ENCODE assay signal across 21 cellular contexts in the genomic region with DNA sequence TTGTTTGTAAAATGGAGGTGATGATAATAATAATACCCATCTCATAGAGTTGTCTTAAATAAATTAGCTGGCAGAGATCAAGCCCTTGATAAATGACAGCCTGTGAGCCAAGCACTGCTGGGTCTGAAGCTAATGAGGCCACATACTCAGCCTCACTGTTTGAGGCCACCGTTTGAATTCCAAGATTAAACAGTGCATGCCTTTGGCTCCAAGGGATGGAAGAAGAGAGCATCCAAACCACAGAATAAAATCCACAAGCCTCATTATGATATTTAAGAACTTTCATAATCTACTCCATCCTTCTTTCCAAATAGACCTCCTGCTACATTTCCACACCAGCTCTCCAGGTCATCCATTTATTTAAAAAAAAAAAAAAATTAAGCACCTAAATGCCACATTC. TPM values are rescaled to one million over a fixed set of nuclear protein-coding genes. Genes with fewer than 3 reads are reported as not detected.
DNase-seq lines count a peak whose midpoint lies in the region; ATAC-seq and FAIRE-seq lines count a peak whose summit lies in the region.
"Had no signal": no experiment of that assay in that cellular context is flagged by ENCODE, and none has a peak within 500 bp of the region (broad histone marks: within the 10 kb centered on the region; RNA-seq: fewer than 3 reads in every experiment).

No MANE protein-coding gene starts in this region.

- no peak overlapping the region for H3K4me3 Mint-ChIP-seq in immature natural killer cell
- H3K4me3 Mint-ChIP-seq in activated naive CD8-positive, alpha-beta T cell treated with anti-CD3 and anti-CD28 coated beads for 36 hours = no peak overlapping the region
- H3K4me3 Mint-ChIP-seq: CD4-positive, alpha-beta memory T cell; GM23338 had no signal

- peak overlapping the region; percentile 26 to 79 (median 67) for H3K27ac Mint-ChIP-seq in immature natural killer cell
- H3K27ac Mint-ChIP-seq in activated naive CD8-positive, alpha-beta T cell treated with anti-CD3 and anti-CD28 coated beads for 36 hours = no peak overlapping the region
- H3K27ac Mint-ChIP-seq: GM23338 had no signal

- peaks cover 0 to 3% (median 3%) of the 10 kb centered on the region in 3 donors for H3K27me3 Mint-ChIP-seq in immature natural killer cell (ENCODE audit: low read depth in 3 of 3)
- H3K27me3 Mint-ChIP-seq in activated naive CD8-positive, alpha-beta T cell treated with anti-CD3 and anti-CD28 coated beads for 36 hours = no peaks in the 10 kb centered on the region
- H3K27me3 Mint-ChIP-seq: CD4-positive, alpha-beta memory T cell had no signal

- ATAC-seq in GM19463 (IDR thresholded peaks at IDR 0.05; ENCODE audit: unreplicated experiment) = no peak
- ATAC-seq: GM23338, K562, PC-3 had no signal

- peaks cover 75 to 99% of the 10 kb centered on the region in 2 donors for H3K4me1 Mint-ChIP-seq in immature natural killer cell
- peaks cover 3% of the 10 kb centered on the region for H3K4me1 Mint-ChIP-seq in activated naive CD8-positive, alpha-beta T cell treated with anti-CD3 and anti-CD28 coated beads for 36 hours
- H3K4me1 Mint-ChIP-seq: GM23338 had no signal

- no peak for FAIRE-seq in urothelium cell line (lab: Jason Lieb, UNC)
- FAIRE-seq: GM12892, GM18507, K562 had no signal

- peaks cover 3 to 27% (median 18%) of the 10 kb centered on the region in 3 donors for H3K36me3 Mint-ChIP-seq in immature natural killer cell
- H3K36me3 Mint-ChIP-seq in activated naive CD8-positive, alpha-beta T cell treated with anti-CD3 and anti-CD28 coated beads for 36 hours = peaks cover 4% of the 10 kb centered on the region

- no peaks in the 10 kb centered on the region for H3K9me3 Mint-ChIP-seq in immature natural killer cell
- H3K9me3 Mint-ChIP-seq in activated naive CD8-positive, alpha-beta T cell treated with anti-CD3 and anti-CD28 coated beads for 36 hours = peaks cover 2% of the 10 kb centered on the region
- H3K9me3 Mint-ChIP-seq: GM23338 had no signal

- DNase-seq in GM04503 (ENCODE audit: low read depth) (peak; percentile 39), astrocyte of the hippocampus (ENCODE audit: low read depth, low spot score) (peak; percentile 34), immature natural killer cell (no peak), NCI-H510A treated with DMSO at 0.1 percent for 48 hours (lab: John Stamatoyannopoulos, UW) (no peak), urothelium cell line (ENCODE audit: low spot score) (no peak)
- DNase-seq in activated naive CD8-positive, alpha-beta T cell treated with anti-CD3 and anti-CD28 coated beads for 36 hours = no peak
- DNase-seq: ACHN; Calu3; CD4-positive, alpha-beta memory T cell; EL; NCI-H1417; NCI-H187 treated with DMSO at 0.1 percent for 48 hours; NCI-H226; NCI-H524 treated with DMSO at 0.1 percent for 48 hours; PC-3; SJCRH30 had no signal

RNA-seq across cellular contexts. Expression of a gene that starts 29.0 kb away (rescaled TPM):
- polyA plus RNA-seq in immature natural killer cell = 100 to 1,000 TPM; 141 to 245 (median 183) TPM
- total RNA-seq in activated naive CD8-positive, alpha-beta T cell treated with anti-CD3 and anti-CD28 coated beads for 36 hours = 1 to 10 TPM; 4.4 to 4.7 TPM

Comparison
In these comparisons a context has a peak if more than half of its experiments do, and no peak if none do; other contexts are left out.
1. DNase-seq: peak in GM04503 (single experiment) and astrocyte of the hippocampus (single experiment); none in immature natural killer cell (0 of 3), activated naive CD8-positive, alpha-beta T cell treated with anti-CD3 and anti-CD28 coated beads for 36 hours (single experiment), NCI-H510A treated with DMSO at 0.1 percent for 48 hours (single experiment) and urothelium cell line (single experiment).